ENCODE assay signal across 1 cellular context in genomic region chr12:49130151-49131050, GRCh38.
TF ChIP-seq lines count a peak whose summit lies in the region.

No MANE protein-coding gene starts in this region.

TF ChIP-seq in HepG2, 621 proteins besides CTCF, POLR2A, EP300 and RAD21 (continued from another document and continues in another):
- TF ChIP-seq, protein P1, sequence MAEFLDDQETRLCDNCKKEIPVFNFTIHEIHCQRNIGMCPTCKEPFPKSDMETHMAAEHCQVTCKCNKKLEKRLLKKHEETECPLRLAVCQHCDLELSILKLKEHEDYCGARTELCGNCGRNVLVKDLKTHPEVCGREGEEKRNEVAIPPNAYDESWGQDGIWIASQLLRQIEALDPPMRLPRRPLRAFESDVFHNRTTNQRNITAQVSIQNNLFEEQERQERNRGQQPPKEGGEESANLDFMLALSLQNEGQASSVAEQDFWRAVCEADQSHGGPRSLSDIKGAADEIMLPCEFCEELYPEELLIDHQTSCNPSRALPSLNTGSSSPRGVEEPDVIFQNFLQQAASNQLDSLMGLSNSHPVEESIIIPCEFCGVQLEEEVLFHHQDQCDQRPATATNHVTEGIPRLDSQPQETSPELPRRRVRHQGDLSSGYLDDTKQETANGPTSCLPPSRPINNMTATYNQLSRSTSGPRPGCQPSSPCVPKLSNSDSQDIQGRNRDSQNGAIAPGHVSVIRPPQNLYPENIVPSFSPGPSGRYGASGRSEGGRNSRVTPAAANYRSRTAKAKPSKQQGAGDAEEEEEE (CRISPR knock-in tag; IDR thresholded peaks at IDR 0.05; ENCODE audit: borderline replicate concordance) = 0 out of 2 replicates have a peak, but pooled peaks have one; percentile 6
- no peak for TF ChIP-seq ZNF382 (CRISPR knock-in tag; IDR thresholded peaks at IDR 0.05; ENCODE audit: borderline replicate concordance)
- TF ChIP-seq ZNF354B (CRISPR knock-in tag; IDR thresholded peaks at IDR 0.05) = 0 out of 2 replicates have a peak, but pooled peaks have one; percentile 26
- peak; percentile 68 for TF ChIP-seq THAP11 (CRISPR knock-in tag; IDR thresholded peaks at IDR 0.05)
- no peak for TF ChIP-seq ZSCAN22 (CRISPR knock-in tag; IDR thresholded peaks at IDR 0.05)
- peak; percentile 69; the same call in 1 of the 2 replicates for TF ChIP-seq FOXM1 (CRISPR knock-in tag; IDR thresholded peaks at IDR 0.05)
- no peak for TF ChIP-seq DDIT3 (CRISPR knock-in tag; IDR thresholded peaks at IDR 0.05)
- no peak; the same call in 1 of the 2 replicates for TF ChIP-seq ZNF383 (CRISPR knock-in tag; IDR thresholded peaks at IDR 0.05; ENCODE audit: borderline replicate concordance)
- peak; percentile 18; the same call in 1 of the 2 replicates for TF ChIP-seq FOXK1 (CRISPR knock-in tag; IDR thresholded peaks at IDR 0.05; ENCODE audit: borderline replicate concordance, low read depth)
- TF ChIP-seq FOSL2 (CRISPR knock-in tag; IDR thresholded peaks at IDR 0.05) = peak; percentile 66
- peak; percentile 81 for TF ChIP-seq TOPORS (CRISPR knock-in tag; IDR thresholded peaks at IDR 0.05)
- no peak for TF ChIP-seq HNF4G (IDR thresholded peaks at IDR 0.05; ENCODE audit: borderline replicate concordance, low read depth, low read length)
- 0 out of 2 replicates have a peak, but pooled peaks have one; percentile 42 for TF ChIP-seq HNF4G (CRISPR knock-in tag; IDR thresholded peaks at IDR 0.05; ENCODE audit: borderline replicate concordance, low read depth)
- peak; percentile 61 for TF ChIP-seq USF2 (IDR thresholded peaks at IDR 0.05; ENCODE audit: low read depth, low read length)
- peak; percentile 81 for TF ChIP-seq USF2 (CRISPR knock-in tag; IDR thresholded peaks at IDR 0.05; ENCODE audit: borderline replicate concordance)
- TF ChIP-seq ZBTB21 (CRISPR knock-in tag; IDR thresholded peaks at IDR 0.05) = no peak
- TF ChIP-seq HCFC1 (IDR thresholded peaks at IDR 0.05; ENCODE audit: low read depth, low read length) = peak; percentile 31; the same call in 1 of the 2 replicates
- no peak for TF ChIP-seq PAF1 (CRISPR knock-in tag; IDR thresholded peaks at IDR 0.05)
- no peak for TF ChIP-seq PAWR (CRISPR knock-in tag; IDR thresholded peaks at IDR 0.05; ENCODE audit: borderline replicate concordance)
- TF ChIP-seq SYNCRIP (IDR thresholded peaks at IDR 0.05; ENCODE audit: insufficient read depth, low read depth, low read length) = no peak
- TF ChIP-seq RFX3 (CRISPR knock-in tag; IDR thresholded peaks at IDR 0.05) = no peak
- TF ChIP-seq HDAC2 (CRISPR knock-in tag; IDR thresholded peaks at IDR 0.05) = peak; percentile 55
- TF ChIP-seq YEATS4 (CRISPR knock-in tag; IDR thresholded peaks at IDR 0.05; ENCODE audit: borderline replicate concordance) = peak; percentile 97
- TF ChIP-seq, protein P2, sequence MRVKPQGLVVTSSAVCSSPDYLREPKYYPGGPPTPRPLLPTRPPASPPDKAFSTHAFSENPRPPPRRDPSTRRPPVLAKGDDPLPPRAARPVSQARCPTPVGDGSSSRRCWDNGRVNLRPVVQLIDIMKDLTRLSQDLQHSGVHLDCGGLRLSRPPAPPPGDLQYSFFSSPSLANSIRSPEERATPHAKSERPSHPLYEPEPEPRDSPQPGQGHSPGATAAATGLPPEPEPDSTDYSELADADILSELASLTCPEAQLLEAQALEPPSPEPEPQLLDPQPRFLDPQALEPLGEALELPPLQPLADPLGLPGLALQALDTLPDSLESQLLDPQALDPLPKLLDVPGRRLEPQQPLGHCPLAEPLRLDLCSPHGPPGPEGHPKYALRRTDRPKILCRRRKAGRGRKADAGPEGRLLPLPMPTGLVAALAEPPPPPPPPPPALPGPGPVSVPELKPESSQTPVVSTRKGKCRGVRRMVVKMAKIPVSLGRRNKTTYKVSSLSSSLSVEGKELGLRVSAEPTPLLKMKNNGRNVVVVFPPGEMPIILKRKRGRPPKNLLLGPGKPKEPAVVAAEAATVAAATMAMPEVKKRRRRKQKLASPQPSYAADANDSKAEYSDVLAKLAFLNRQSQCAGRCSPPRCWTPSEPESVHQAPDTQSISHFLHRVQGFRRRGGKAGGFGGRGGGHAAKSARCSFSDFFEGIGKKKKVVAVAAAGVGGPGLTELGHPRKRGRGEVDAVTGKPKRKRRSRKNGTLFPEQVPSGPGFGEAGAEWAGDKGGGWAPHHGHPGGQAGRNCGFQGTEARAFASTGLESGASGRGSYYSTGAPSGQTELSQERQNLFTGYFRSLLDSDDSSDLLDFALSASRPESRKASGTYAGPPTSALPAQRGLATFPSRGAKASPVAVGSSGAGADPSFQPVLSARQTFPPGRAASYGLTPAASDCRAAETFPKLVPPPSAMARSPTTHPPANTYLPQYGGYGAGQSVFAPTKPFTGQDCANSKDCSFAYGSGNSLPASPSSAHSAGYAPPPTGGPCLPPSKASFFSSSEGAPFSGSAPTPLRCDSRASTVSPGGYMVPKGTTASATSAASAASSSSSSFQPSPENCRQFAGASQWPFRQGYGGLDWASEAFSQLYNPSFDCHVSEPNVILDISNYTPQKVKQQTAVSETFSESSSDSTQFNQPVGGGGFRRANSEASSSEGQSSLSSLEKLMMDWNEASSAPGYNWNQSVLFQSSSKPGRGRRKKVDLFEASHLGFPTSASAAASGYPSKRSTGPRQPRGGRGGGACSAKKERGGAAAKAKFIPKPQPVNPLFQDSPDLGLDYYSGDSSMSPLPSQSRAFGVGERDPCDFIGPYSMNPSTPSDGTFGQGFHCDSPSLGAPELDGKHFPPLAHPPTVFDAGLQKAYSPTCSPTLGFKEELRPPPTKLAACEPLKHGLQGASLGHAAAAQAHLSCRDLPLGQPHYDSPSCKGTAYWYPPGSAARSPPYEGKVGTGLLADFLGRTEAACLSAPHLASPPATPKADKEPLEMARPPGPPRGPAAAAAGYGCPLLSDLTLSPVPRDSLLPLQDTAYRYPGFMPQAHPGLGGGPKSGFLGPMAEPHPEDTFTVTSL (CRISPR knock-in tag; IDR thresholded peaks at IDR 0.05; ENCODE audit: borderline replicate concordance) = peak; percentile 55
- TF ChIP-seq SIX4 (CRISPR knock-in tag; IDR thresholded peaks at IDR 0.05) = no peak; the same call in 1 of the 2 replicates
- TF ChIP-seq, protein P3, sequence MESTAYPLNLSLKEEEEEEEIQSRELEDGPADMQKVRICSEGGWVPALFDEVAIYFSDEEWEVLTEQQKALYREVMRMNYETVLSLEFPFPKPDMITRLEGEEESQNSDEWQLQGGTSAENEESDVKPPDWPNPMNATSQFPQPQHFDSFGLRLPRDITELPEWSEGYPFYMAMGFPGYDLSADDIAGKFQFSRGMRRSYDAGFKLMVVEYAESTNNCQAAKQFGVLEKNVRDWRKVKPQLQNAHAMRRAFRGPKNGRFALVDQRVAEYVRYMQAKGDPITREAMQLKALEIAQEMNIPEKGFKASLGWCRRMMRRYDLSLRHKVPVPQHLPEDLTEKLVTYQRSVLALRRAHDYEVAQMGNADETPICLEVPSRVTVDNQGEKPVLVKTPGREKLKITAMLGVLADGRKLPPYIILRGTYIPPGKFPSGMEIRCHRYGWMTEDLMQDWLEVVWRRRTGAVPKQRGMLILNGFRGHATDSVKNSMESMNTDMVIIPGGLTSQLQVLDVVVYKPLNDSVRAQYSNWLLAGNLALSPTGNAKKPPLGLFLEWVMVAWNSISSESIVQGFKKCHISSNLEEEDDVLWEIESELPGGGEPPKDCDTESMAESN (CRISPR knock-in tag; conservative IDR thresholded peaks at IDR 0.05) = peak; percentile 83; the same call in 1 of the 2 replicates
- no peak for TF ChIP-seq ARNT (IDR thresholded peaks at IDR 0.05)
- TF ChIP-seq ZNF264 (CRISPR knock-in tag; IDR thresholded peaks at IDR 0.05) = peak; percentile 65; the same call in 1 of the 2 replicates
- peak; percentile 23; the same call in 1 of the 2 replicates for TF ChIP-seq ZNF235 (CRISPR knock-in tag; IDR thresholded peaks at IDR 0.05; ENCODE audit: borderline replicate concordance)
- TF ChIP-seq ZBTB8A (CRISPR knock-in tag; IDR thresholded peaks at IDR 0.05; ENCODE audit: borderline replicate concordance, low read depth) = no peak; the same call in 1 of the 2 replicates
- TF ChIP-seq TBX2 (CRISPR knock-in tag; IDR thresholded peaks at IDR 0.05; ENCODE audit: borderline replicate concordance) = peak; percentile 71
- no peak for TF ChIP-seq GTF3A (CRISPR knock-in tag; conservative IDR thresholded peaks at IDR 0.05)
- peak; percentile 84; the same call in 1 of the 2 replicates for TF ChIP-seq JDP2 (CRISPR knock-in tag; IDR thresholded peaks at IDR 0.05; ENCODE audit: borderline replicate concordance)
- peak; percentile 40 for TF ChIP-seq HIVEP1 (CRISPR knock-in tag; IDR thresholded peaks at IDR 0.05)
- peak; percentile 92 for TF ChIP-seq ARNT2 (CRISPR knock-in tag; IDR thresholded peaks at IDR 0.05; ENCODE audit: low read depth)
- peak; percentile 93; the same call in 1 of the 2 replicates for TF ChIP-seq EEA1 (CRISPR knock-in tag; IDR thresholded peaks at IDR 0.05; ENCODE audit: borderline replicate concordance)
- TF ChIP-seq ZFYVE20 (CRISPR knock-in tag; IDR thresholded peaks at IDR 0.05; ENCODE audit: borderline replicate concordance, low read depth) = peak; percentile 95
- no peak for TF ChIP-seq PLRG1 (conservative IDR thresholded peaks at IDR 0.05)
- TF ChIP-seq AKAP8 (CRISPR knock-in tag; IDR thresholded peaks at IDR 0.05) = peak; percentile 97
- TF ChIP-seq ELF3 (CRISPR knock-in tag; IDR thresholded peaks at IDR 0.05) = peak; percentile 61
- TF ChIP-seq REPIN1 (CRISPR knock-in tag; IDR thresholded peaks at IDR 0.05; ENCODE audit: borderline replicate concordance, low read depth) = peak; percentile 69; the same call in 1 of the 2 replicates
- peak; percentile 66 for TF ChIP-seq BHLHE40 (IDR thresholded peaks at IDR 0.05; ENCODE audit: low read length)
- peak; percentile 98 for TF ChIP-seq ZMAT3 (CRISPR knock-in tag; conservative IDR thresholded peaks at IDR 0.05)
- no peak for TF ChIP-seq NR2F6 (IDR thresholded peaks at IDR 0.05)
- 0 out of 2 replicates have a peak, but pooled peaks have one; percentile 14 for TF ChIP-seq NR2F6 (CRISPR knock-in tag; IDR thresholded peaks at IDR 0.05)
- no peak for TF ChIP-seq ZNF678 (CRISPR knock-in tag; IDR thresholded peaks at IDR 0.05)
- TF ChIP-seq SMYD3 (CRISPR knock-in tag; IDR thresholded peaks at IDR 0.05) = peak; percentile 97
- TF ChIP-seq ZNF331 (CRISPR knock-in tag; IDR thresholded peaks at IDR 0.05) = peak; percentile 77
- peak; percentile 82; the same call in 1 of the 2 replicates for TF ChIP-seq SSRP1 (CRISPR knock-in tag; IDR thresholded peaks at IDR 0.05)
- no peak; the same call in 1 of the 2 replicates for TF ChIP-seq KLF15 (CRISPR knock-in tag; IDR thresholded peaks at IDR 0.05; ENCODE audit: borderline replicate concordance)
- TF ChIP-seq ZKSCAN8 (CRISPR knock-in tag; IDR thresholded peaks at IDR 0.05; ENCODE audit: borderline replicate concordance) = peak; percentile 17; the same call in 1 of the 2 replicates
- TF ChIP-seq RBM39 (IDR thresholded peaks at IDR 0.05; ENCODE audit: low read depth, low read length, poor library complexity, severe bottlenecking) = no peak
- TF ChIP-seq, protein P4, sequence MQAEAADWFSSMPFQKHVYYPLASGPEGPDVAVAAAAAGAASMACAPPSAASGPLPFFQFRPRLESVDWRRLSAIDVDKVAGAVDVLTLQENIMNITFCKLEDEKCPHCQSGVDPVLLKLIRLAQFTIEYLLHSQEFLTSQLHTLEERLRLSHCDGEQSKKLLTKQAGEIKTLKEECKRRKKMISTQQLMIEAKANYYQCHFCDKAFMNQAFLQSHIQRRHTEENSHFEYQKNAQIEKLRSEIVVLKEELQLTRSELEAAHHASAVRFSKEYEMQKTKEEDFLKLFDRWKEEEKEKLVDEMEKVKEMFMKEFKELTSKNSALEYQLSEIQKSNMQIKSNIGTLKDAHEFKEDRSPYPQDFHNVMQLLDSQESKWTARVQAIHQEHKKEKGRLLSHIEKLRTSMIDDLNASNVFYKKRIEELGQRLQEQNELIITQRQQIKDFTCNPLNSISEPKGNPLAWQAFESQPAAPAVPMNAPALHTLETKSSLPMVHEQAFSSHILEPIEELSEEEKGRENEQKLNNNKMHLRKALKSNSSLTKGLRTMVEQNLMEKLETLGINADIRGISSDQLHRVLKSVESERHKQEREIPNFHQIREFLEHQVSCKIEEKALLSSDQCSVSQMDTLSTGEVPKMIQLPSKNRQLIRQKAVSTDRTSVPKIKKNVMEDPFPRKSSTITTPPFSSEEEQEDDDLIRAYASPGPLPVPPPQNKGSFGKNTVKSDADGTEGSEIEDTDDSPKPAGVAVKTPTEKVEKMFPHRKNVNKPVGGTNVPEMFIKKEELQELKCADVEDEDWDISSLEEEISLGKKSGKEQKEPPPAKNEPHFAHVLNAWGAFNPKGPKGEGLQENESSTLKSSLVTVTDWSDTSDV (CRISPR knock-in tag; IDR thresholded peaks at IDR 0.05) = no peak; the same call in 1 of the 2 replicates
- TF ChIP-seq, protein P5, sequence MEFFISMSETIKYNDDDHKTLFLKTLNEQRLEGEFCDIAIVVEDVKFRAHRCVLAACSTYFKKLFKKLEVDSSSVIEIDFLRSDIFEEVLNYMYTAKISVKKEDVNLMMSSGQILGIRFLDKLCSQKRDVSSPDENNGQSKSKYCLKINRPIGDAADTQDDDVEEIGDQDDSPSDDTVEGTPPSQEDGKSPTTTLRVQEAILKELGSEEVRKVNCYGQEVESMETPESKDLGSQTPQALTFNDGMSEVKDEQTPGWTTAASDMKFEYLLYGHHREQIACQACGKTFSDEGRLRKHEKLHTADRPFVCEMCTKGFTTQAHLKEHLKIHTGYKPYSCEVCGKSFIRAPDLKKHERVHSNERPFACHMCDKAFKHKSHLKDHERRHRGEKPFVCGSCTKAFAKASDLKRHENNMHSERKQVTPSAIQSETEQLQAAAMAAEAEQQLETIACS (CRISPR knock-in tag; IDR thresholded peaks at IDR 0.05) = peak; percentile 70; the same call in 1 of the 2 replicates
- peak; percentile 82; the same call in 1 of the 2 replicates for TF ChIP-seq ZBTB20 (CRISPR knock-in tag; IDR thresholded peaks at IDR 0.05; ENCODE audit: borderline replicate concordance, low read depth)
- peak; percentile 44 for TF ChIP-seq SALL1 (CRISPR knock-in tag; IDR thresholded peaks at IDR 0.05)
- TF ChIP-seq ZFP41 (CRISPR knock-in tag; IDR thresholded peaks at IDR 0.05; ENCODE audit: borderline replicate concordance) = peak; percentile 90
